18 cellular contexts compared by ENCODE assay signal in genomic region chr3:31661993-31662392, GRCh38.
"Had no signal": no experiment of that assay in that cellular context is flagged by ENCODE, and none has a peak within 500 bp of the region (broad histone marks: within the 10 kb centered on the region; RNA-seq: fewer than 3 reads in every experiment).

No MANE protein-coding gene starts in this region.

- ATAC-seq: activated naive CD8-positive, alpha-beta T cell treated with anti-CD3 and anti-CD28 coated beads, Interleukin-2, amount 50 U/mL, for 24 hours; effector memory CD8-positive, alpha-beta T cell had no signal

- H3K4me1 Mint-ChIP-seq: activated naive CD8-positive, alpha-beta T cell treated with anti-CD3 and anti-CD28 coated beads, Interleukin-2, amount 50 U/mL, for 24 hours; immature natural killer cell had no signal

- H3K27ac Mint-ChIP-seq: activated naive CD4-positive, alpha-beta T cell treated with anti-CD3 and anti-CD28 coated beads for 36 hours; activated naive CD8-positive, alpha-beta T cell treated with anti-CD3 and anti-CD28 coated beads, Interleukin-2, amount 50 U/mL, for 24 hours; activated T-helper 2 cell treated with anti-CD3 and anti-CD28 coated beads, Interferon-gamma antibody, Interleukin-2, Interleukin-4, amounts not matched to agents 10 μg/mL and 5 μg/mL and 100 μg/mL, durations not matched to agents 14 hours and 24 hours and 36 hours; effector memory CD8-positive, alpha-beta T cell; immature natural killer cell; progenitor cell of endocrine pancreas had no signal

- DNase-seq: activated CD4-positive, alpha-beta T cell treated with anti-CD3 and anti-CD28 coated beads, Interleukin-2, amount 50 U/mL, for 48 hours; activated CD4-positive, CD25-positive, alpha-beta regulatory T cell treated with anti-CD3 and anti-CD28 coated beads, Interleukin-2, amount 50 U/mL, for 72 hours; activated naive CD4-positive, alpha-beta T cell treated with anti-CD3 and anti-CD28 coated beads for 36 hours; activated naive CD8-positive, alpha-beta T cell treated with anti-CD3 and anti-CD28 coated beads, Interleukin-2, amount 50 U/mL, for 24 hours; aorta; cerebellar nuclear complex; dermis blood vessel endothelial cell; effector memory CD8-positive, alpha-beta T cell; head of caudate nucleus; immature natural killer cell; nephron progenitor cell; occipital lobe; stimulated activated CD4-positive, alpha-beta T cell treated with anti-CD3 and anti-CD28 coated beads, Interleukin-15, amount 100 ng/mL, for 24 hours; stimulated activated CD4-positive, alpha-beta T cell treated with anti-CD3 and anti-CD28 coated beads, Interleukin-4, amount 100 ng/mL, for 1 hour; stimulated activated naive CD4-positive, alpha-beta T cell treated with Interleukin-2 at 50 U/mL for 16 hours; substantia nigra had no signal

- H3K4me3 Mint-ChIP-seq: activated naive CD4-positive, alpha-beta T cell treated with anti-CD3 and anti-CD28 coated beads for 36 hours; activated naive CD8-positive, alpha-beta T cell treated with anti-CD3 and anti-CD28 coated beads, Interleukin-2, amount 50 U/mL, for 24 hours; effector memory CD8-positive, alpha-beta T cell; immature natural killer cell; nephron progenitor cell had no signal

- H3K27me3 Mint-ChIP-seq: activated naive CD8-positive, alpha-beta T cell treated with anti-CD3 and anti-CD28 coated beads, Interleukin-2, amount 50 U/mL, for 24 hours; progenitor cell of endocrine pancreas had no signal
